In the genomic region with DNA sequence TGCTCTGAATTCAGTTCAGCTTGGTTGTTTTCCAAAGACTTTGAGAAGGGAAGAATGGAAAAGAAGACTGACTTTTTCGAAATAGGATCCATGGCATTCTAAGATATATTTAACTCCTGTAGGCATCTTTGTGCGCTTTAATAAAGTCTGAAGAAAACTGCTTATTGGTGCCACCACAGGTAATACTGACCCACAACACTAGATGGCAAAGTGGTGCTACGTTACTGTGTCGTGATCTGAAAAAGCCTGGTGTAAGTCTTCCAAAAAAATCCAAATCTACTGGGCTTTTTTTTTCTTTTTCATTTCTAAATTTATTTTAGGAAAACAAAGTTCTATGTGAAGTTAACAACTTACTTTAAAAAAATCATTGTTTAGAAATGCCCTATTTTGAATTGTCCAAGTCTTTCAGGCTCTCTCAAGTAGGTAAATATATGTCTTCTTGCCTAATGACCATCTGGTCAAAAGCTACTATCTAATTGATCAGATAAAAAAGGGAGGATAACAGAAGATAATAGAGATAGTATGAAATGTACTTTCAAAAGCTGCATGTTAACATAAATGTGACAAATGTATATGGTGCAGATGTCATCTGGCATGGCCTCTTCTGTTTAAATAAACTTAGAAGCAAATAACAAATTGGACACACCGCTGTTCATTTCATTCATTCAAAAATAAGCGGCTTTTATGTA, we compare ENCODE assay signal across 7 cellular contexts. TPM values are rescaled to one million over a fixed set of nuclear protein-coding genes. Genes with fewer than 3 reads are reported as not detected.
DNase-seq lines count a peak whose midpoint lies in the region; ATAC-seq and TF ChIP-seq lines count a peak whose summit lies in the region.

No MANE protein-coding gene starts in this region.

- H3K4me1 Mint-ChIP-seq in MCF 10A (ENCODE audit: insufficient read depth, unreplicated experiment), result no peaks in the 10 kb centered on the region

- H3K4me3 ChIP-seq in IMR-90 (ENCODE audit: insufficient read depth, low read depth, low read length) (no peak overlapping the region), PC-3 (ENCODE audit: low read length) (no peak overlapping the region)

- H3K36me3 Mint-ChIP-seq in MCF 10A (ENCODE audit: insufficient read depth, unreplicated experiment), result no peaks in the 10 kb centered on the region

- dilution Hi-C loops in IMR-90 (cut with HindIII; ENCODE audit: low sequenced_read_pairs, unreplicated experiment), result no loop called here

- no peak overlapping the region for H3K56ac ChIP-seq in IMR-90 (ENCODE audit: extremely low read depth, insufficient read depth, low read length)

- no peak overlapping the region for H2BK15ac ChIP-seq in IMR-90 (ENCODE audit: low read depth, low read length)

- H3F3A ChIP-seq in PC-3 (ENCODE audit: low read length, unreplicated experiment), result no peaks in the 10 kb centered on the region

- no peaks in the 10 kb centered on the region for H3K79me2 ChIP-seq in PC-3 (ENCODE audit: low read length)

- no peak overlapping the region for H3K27ac ChIP-seq in IMR-90 (ENCODE audit: insufficient read depth, low read length)
- H3K27ac ChIP-seq in PC-3 (ENCODE audit: low read length), result no peak overlapping the region

- CTCF ChIA-PET in IMR-90 (lab: Yijun Ruan, JAX) (interaction anchor here (1.1 to 1.3 kb wide), 2 partner anchors 14 to 398 kb away, joined by 3 read pairs; no protein-coding TSS in a partner anchor), PC-3 (lab: Charles Lee) (no interaction called here), MCF 10A (lab: Yijun Ruan, JAX) (interaction anchor here (0.6 to 5.3 kb wide), 16 partner anchors 10 to 1885 kb away, joined by 3 to 30 read pairs (median 4); no protein-coding TSS in a partner anchor)

- no peak overlapping the region for H3K4me3 Mint-ChIP-seq in MCF 10A (ENCODE audit: unreplicated experiment)

- H2BK20ac ChIP-seq in IMR-90 (ENCODE audit: low read depth, low read length), result no peak overlapping the region

- no peak overlapping the region for H2AK5ac ChIP-seq in IMR-90 (ENCODE audit: low read depth, low read length)

- H2BK5ac ChIP-seq in IMR-90 (ENCODE audit: low read depth, low read length, poor library complexity, severe bottlenecking), result no peak overlapping the region

- no peak overlapping the region for H3K27ac Mint-ChIP-seq in MCF 10A (ENCODE audit: low read depth, unreplicated experiment)

- H3K27me3 Mint-ChIP-seq in MCF 10A (ENCODE audit: insufficient read depth, unreplicated experiment), result peaks cover 73% of the 10 kb centered on the region

- TF ChIP-seq POLR2A in IMR-90 (IDR thresholded peaks at IDR 0.05; ENCODE audit: low read depth, low read length), result no peak

- ATAC-seq in IMR-90 (ENCODE audit: low read depth) (peak; percentile 82), PC-3 (peak; percentile 61), left lobe of liver (peak; percentile 79), GM19035 (IDR thresholded peaks at IDR 0.05; ENCODE audit: unreplicated experiment) (no peak)
- ATAC-seq in stimulated activated naive CD8-positive, alpha-beta T cell treated with anti-CD3 and anti-CD28 coated beads, Interleukin-15, Interleukin-2, amounts not matched to agents 100 U/mL and 50 U/mL, for 24 hours, result no peak

- H3K36me3 ChIP-seq in IMR-90 (ENCODE audit: control insufficient read depth, insufficient read depth, low read length) (no peaks in the 10 kb centered on the region), PC-3 (ENCODE audit: low read depth, low read length) (no peaks in the 10 kb centered on the region)

- no peak overlapping the region for H2BK120ac ChIP-seq in IMR-90 (ENCODE audit: low read depth, low read length)

- H3K27me3 ChIP-seq in IMR-90 (ENCODE audit: control insufficient read depth, insufficient read depth, low read length) (peaks cover 32% of the 10 kb centered on the region), PC-3 (ENCODE audit: low read length) (peaks cover 29% of the 10 kb centered on the region)

- no TSS peak for BruUV-seq in IMR-90 (replicated peaks; lab: Mats Ljungman, UMichigan)
- no TSS peak for BruUV-seq in PC-3 (replicated peaks; lab: Mats Ljungman, UMichigan)
- BruUV-seq in MCF 10A (replicated peaks; lab: Mats Ljungman, UMichigan), result no TSS peak

- H3K9me2 ChIP-seq in PC-3 (replicated peaks; ENCODE audit: low read length), result no peaks in the 10 kb centered on the region

- POLR2A ChIA-PET in IMR-90 (lab: Charles Lee; ENCODE audit: unreplicated experiment) (no interaction called here), PC-3 (lab: Charles Lee; ENCODE audit: unreplicated experiment) (no interaction called here), MCF 10A (lab: Yijun Ruan, JAX) (interaction anchor here (0.7 kb wide), 1 partner anchor 129 kb away, joined by 3 read pairs; no protein-coding TSS in a partner anchor)

- TF ChIP-seq CTCF in IMR-90 (conservative IDR thresholded peaks at IDR 0.05; ENCODE audit: low read depth, low read length) (peak; percentile 64), PC-3 (conservative IDR thresholded peaks at IDR 0.05; ENCODE audit: low read depth, low read length) (peak; percentile 78), MCF 10A (IDR thresholded peaks at IDR 0.05; ENCODE audit: unreplicated experiment) (peak; percentile 68)

- H3K9ac ChIP-seq in IMR-90 (ENCODE audit: low read depth, low read length), result no peak overlapping the region
- no peak overlapping the region for H3K9ac ChIP-seq in PC-3 (ENCODE audit: low read length)

- H3K9me3 ChIP-seq in IMR-90 (ENCODE audit: control insufficient read depth, insufficient read depth, low read length) (no peaks in the 10 kb centered on the region), PC-3 (ENCODE audit: low read length) (no peaks in the 10 kb centered on the region)

- H3K23ac ChIP-seq in IMR-90 (ENCODE audit: low read depth, low read length), result no peak overlapping the region

- H4K91ac ChIP-seq in IMR-90 (ENCODE audit: insufficient read depth, low read depth, low read length), result no peak overlapping the region

- intact Hi-C loops in IMR-90 (cut with micrococcal nuclease), result loop anchor here (1.0 to 10.0 kb wide), 3 partner anchors 231 to 1511 kb away; no protein-coding TSS in a partner anchor
- intact Hi-C loops in PC-3 (cut with micrococcal nuclease), result loop anchor here (1.0 to 5.0 kb wide), 2 partner anchors 233 to 488 kb away; no protein-coding TSS in a partner anchor
- intact Hi-C loops in MCF 10A (cut with micrococcal nuclease), result loop anchor here (1.0 to 10.0 kb wide), 6 partner anchors 89 to 1791 kb away; no protein-coding TSS in a partner anchor

- H3K9me1 ChIP-seq in IMR-90 (ENCODE audit: insufficient read depth, low read length), result no peaks in the 10 kb centered on the region

- no peak overlapping the region for H3K14ac ChIP-seq in IMR-90 (replicated peaks; ENCODE audit: low read depth, low read length)

- no peak overlapping the region for H2AK9ac ChIP-seq in IMR-90 (replicated peaks; ENCODE audit: low read depth, low read length, poor library complexity)

- H4K20me1 ChIP-seq in IMR-90 (ENCODE audit: insufficient read depth, low read length) (no peaks in the 10 kb centered on the region), PC-3 (ENCODE audit: low read length) (no peaks in the 10 kb centered on the region)

- no peak overlapping the region for H4K5ac ChIP-seq in IMR-90 (ENCODE audit: low read depth, low read length)

- H4K8ac ChIP-seq in IMR-90 (ENCODE audit: low read depth in 2 of 2, low read length in 2 of 2), result no peak overlapping the region

- WGBS in IMR-90 (ENCODE audit: extremely low coverage in 2 of 2, insufficient read length in 1 of 2), 2 experiments, result no CpG with 5 or more reads among the region's 6 CpGs

- H2AFZ ChIP-seq in IMR-90 (replicated peaks; ENCODE audit: low read length, poor library complexity) (no peak overlapping the region), PC-3 (ENCODE audit: low read length) (no peak overlapping the region)

- H3K4me2 ChIP-seq in IMR-90 (ENCODE audit: low read depth, low read length), result no peak overlapping the region
- H3K4me2 ChIP-seq in PC-3 (ENCODE audit: low read length), result no peak overlapping the region

- DNase-seq in G401 (ENCODE audit: low spot score) (peak; percentile 57), IMR-90 (peak; percentile 58), PC-3 (peak; percentile 68), MCF 10A (ENCODE audit: unreplicated experiment) (peak; percentile 58), left lobe of liver (ENCODE audit: low spot score) (no peak)
- peak; percentile 17 for DNase-seq in stimulated activated naive CD8-positive, alpha-beta T cell treated with anti-CD3 and anti-CD28 coated beads, Interleukin-15, Interleukin-2, amounts not matched to agents 100 U/mL and 50 U/mL, for 24 hours

- no peaks in the 10 kb centered on the region for H3K9me3 Mint-ChIP-seq in MCF 10A (ENCODE audit: unreplicated experiment)

- in situ Hi-C loops in G401 (cut with HindIII; ENCODE audit: low sequenced_read_pairs), result no loop called here
- in situ Hi-C loops in IMR-90 (cut with MboI; ENCODE audit: low sequenced_read_pairs), result no loop called here

- no peaks in the 10 kb centered on the region for H3K79me1 ChIP-seq in IMR-90 (ENCODE audit: low read depth in 1 of 2, low read length in 2 of 2)

- H3K4me1 ChIP-seq in IMR-90 (ENCODE audit: control insufficient read depth, insufficient read depth, low read length) (no peaks in the 10 kb centered on the region), PC-3 (ENCODE audit: insufficient read depth, low read length) (no peaks in the 10 kb centered on the region)

- H3K18ac ChIP-seq in IMR-90 (ENCODE audit: low read depth, low read length), result no peak overlapping the region

- TF ChIP-seq RAD21 in IMR-90 (IDR thresholded peaks at IDR 0.05; ENCODE audit: low read length), result peak; percentile 79

- H3K4ac ChIP-seq in IMR-90 (ENCODE audit: low read depth, low read length), result no peak overlapping the region

TF ChIP-seq in IMR-90, 13 proteins besides CTCF, POLR2A, EP300 and RAD21:
- TF ChIP-seq NFE2L2 (IDR thresholded peaks at IDR 0.05; ENCODE audit: low read depth, low read length), result no peak
- no peak for TF ChIP-seq FOS (IDR thresholded peaks at IDR 0.05; ENCODE audit: low read depth, low read length)
- no peak for TF ChIP-seq RCOR1 (IDR thresholded peaks at IDR 0.05; ENCODE audit: insufficient replicate concordance, low read length)
- TF ChIP-seq SMC3 (IDR thresholded peaks at IDR 0.05; ENCODE audit: low read depth, low read length), result peak; percentile 76

RNA-seq across cellular contexts. Expression of gene MID1IP1, which starts 47.0 kb away (rescaled TPM):
- total RNA-seq in G401 (2014; rRNA removed; shearing (Covaris generic)), result 4.1 and 8.1 TPM in 2 replicates
- 14.5 and 20.8 TPM in 2 replicates for total RNA-seq in IMR-90 (2012; rRNA removed)
- 31.3 and 34.1 TPM in 2 replicates for polyA plus RNA-seq in IMR-90 (2012; rRNA removed)
- polyA plus RNA-seq in IMR-90 (2012; cell fraction: cytosol; rRNA removed), result 33.1 and 49.2 TPM in 2 replicates
- polyA plus RNA-seq in IMR-90 (2012; cell fraction: nucleus; rRNA removed; ENCODE audit: low replicate concordance), result 24.9 and 38.0 TPM in 2 replicates
- total RNA-seq in PC-3 (2014; rRNA removed), result 122 and 123 TPM in 2 replicates
- total RNA-seq in MCF 10A (2022), result 52.4 and 52.9 TPM in 2 replicates
- 23.4 TPM for total RNA-seq in left lobe of liver

Comparison
In these comparisons a context has a peak if more than half of its experiments do, and no peak if none do; other contexts are left out.
1. ATAC-seq: peak in IMR-90 (single experiment), PC-3 (single experiment) and left lobe of liver (single experiment); none in stimulated activated naive CD8-positive, alpha-beta T cell treated with anti-CD3 and anti-CD28 coated beads, Interleukin-15, Interleukin-2, amounts not matched to agents 100 U/mL and 50 U/mL, for 24 hours (single experiment) and GM19035 (single experiment).
2. Peak in every context shown above with its lines, with median percentiles within 50 percentile points of each other: CTCF ChIP-seq.